ENCODE assay signal across 14 cellular contexts in genomic region chr9:121637441-121638222, GRCh38. TPM values are rescaled to one million over a fixed set of nuclear protein-coding genes. Genes with fewer than 3 reads are reported as not detected.
A peak's percentile ranks its signal among the peaks of the same experiment; 100 is the strongest.
DNase-seq lines count a peak whose midpoint lies in the region; ATAC-seq and TF ChIP-seq lines count a peak whose summit lies in the region.
"Had no signal": no experiment of that assay in that cellular context is flagged by ENCODE, and none has a peak within 500 bp of the region (broad histone marks: within the 10 kb centered on the region; RNA-seq: fewer than 3 reads in every experiment).

No MANE protein-coding gene starts in this region.

- peak in 2 of 3 experiments; percentile 56 to 84 for DNase-seq in NCI-H1417 (lab: John Stamatoyannopoulos, UW)
- no peak for DNase-seq in NCI-H1417 treated with DMSO at 0.1 percent for 48 hours (lab: John Stamatoyannopoulos, UW)
- peak; percentile 53 to 95 (median 84) for DNase-seq in head of caudate nucleus
- DNase-seq in substantia nigra (lab: John Stamatoyannopoulos, UW): peak in 47 of 49 donors; percentile 27 to 92 (median 69)
- no peak for DNase-seq in left colon
- DNase-seq in activated CD4-positive, alpha-beta T cell treated with anti-CD3 and anti-CD28 coated beads, Interleukin-2, amount 50 U/mL, for 1 hour: no peak
- DNase-seq: activated T-cell treated with anti-CD3 and anti-CD28 coated beads, Interleukin-2, amount 50 U/mL, for 4 hours; effector memory CD8-positive, alpha-beta T cell; NCI-H187 treated with DMSO at 0.1 percent for 48 hours; stimulated activated CD4-positive, alpha-beta T cell treated with anti-CD3 and anti-CD28 coated beads, Interleukin-2, amount 100 ng/mL, for 24 hours; tibial artery had no signal

- intact Hi-C loops in head of caudate nucleus (cut with DNase I) (no loop called here), left colon (cut with DNase I, micrococcal nuclease) (loop anchor here in 1 of 2 donors (10.0 kb wide), 1 partner anchor 357 kb away; no protein-coding TSS in a partner anchor)

- H3K27ac ChIP-seq in substantia nigra (ENCODE audit: low read depth, low read length, poor library complexity, severe bottlenecking): peak overlapping the region; percentile 84
- H3K27ac ChIP-seq: 22Rv1, tibial artery had no signal

- ATAC-seq in SK-N-SH treated with all-trans-retinoic acid at 6 μM for 48 hours: peak; percentile 33; the same call in 1 of the 3 replicates
- ATAC-seq in HG03354 (IDR thresholded peaks at IDR 0.05; ENCODE audit: poor library complexity, severe bottlenecking, unreplicated experiment): no peak
- ATAC-seq in left colon: no peak
- ATAC-seq: activated T-cell treated with anti-CD3 and anti-CD28 coated beads, Interleukin-2, amount 50 U/mL, for 4 hours; effector memory CD8-positive, alpha-beta T cell had no signal

TF ChIP-seq in SK-N-SH treated with all-trans-retinoic acid at 6 μM for 48 hours, 23 proteins besides CTCF, POLR2A, EP300 and RAD21:
- no peak for TF ChIP-seq CREB5 (CRISPR knock-in tag; IDR thresholded peaks at IDR 0.05; ENCODE audit: low read depth)
- no peak for TF ChIP-seq POU6F1 (CRISPR knock-in tag; IDR thresholded peaks at IDR 0.05; ENCODE audit: borderline replicate concordance, low read depth)
- no peak for TF ChIP-seq ZFP3 (CRISPR knock-in tag; IDR thresholded peaks at IDR 0.05)
- TF ChIP-seq CSRNP3 (CRISPR knock-in tag; IDR thresholded peaks at IDR 0.05): no peak
- TF ChIP-seq GLIS3 (CRISPR knock-in tag; IDR thresholded peaks at IDR 0.05): no peak
- no peak for TF ChIP-seq PPARA (CRISPR knock-in tag; IDR thresholded peaks at IDR 0.05; ENCODE audit: borderline replicate concordance)

RNA-seq across cellular contexts. Expression of gene DAB2IP, which starts 13.8 kb away (rescaled TPM):
- 100 to 1,000 TPM; 127 to 128 TPM for total RNA-seq in left colon

Comparison
In these comparisons a context has a peak if more than half of its experiments do, and no peak if none do; other contexts are left out.
1. DNase-seq: peak in NCI-H1417 (2 of 3), head of caudate nucleus (42 of 42) and substantia nigra (47 of 49); none in NCI-H1417 treated with DMSO at 0.1 percent for 48 hours (single experiment), left colon (0 of 2) and activated CD4-positive, alpha-beta T cell treated with anti-CD3 and anti-CD28 coated beads, Interleukin-2, amount 50 U/mL, for 1 hour (single experiment).